In genomic region chr5:64502181-64502580, GRCh38 we compare ENCODE assay signal across 21 cellular contexts. TPM values are rescaled to one million over a fixed set of nuclear protein-coding genes. Genes with fewer than 3 reads are reported as not detected.
DNase-seq lines count a peak whose midpoint lies in the region; ATAC-seq, FAIRE-seq and TF ChIP-seq lines count a peak whose summit lies in the region.
"Had no signal": no experiment of that assay in that cellular context is flagged by ENCODE, and none has a peak within 500 bp of the region (broad histone marks: within the 10 kb centered on the region; RNA-seq: fewer than 3 reads in every experiment).

No MANE protein-coding gene starts in this region.

- no peak overlapping the region for H3K23ac ChIP-seq in H1 (ENCODE audit: insufficient read length)
- no peak overlapping the region for H3K23ac ChIP-seq in mesendoderm (ENCODE audit: low read length)

- H2AK5ac ChIP-seq in H1 (ENCODE audit: low read depth, low read length) (no peak overlapping the region), mesendoderm (ENCODE audit: low read length) (no peak overlapping the region)

- H2BK15ac ChIP-seq in H1 (ENCODE audit: low read length) = no peak overlapping the region
- H2BK15ac ChIP-seq in mesendoderm (replicated peaks; ENCODE audit: low read depth) = no peak overlapping the region

- H3K36me3 ChIP-seq in SK-N-MC (ENCODE audit: insufficient read depth, low read length) = no peaks in the 10 kb centered on the region
- no peaks in the 10 kb centered on the region for H3K36me3 ChIP-seq in H1 (ENCODE audit: control insufficient read depth in 2 of 4, insufficient read depth in 4 of 4, low read length in 3 of 4)
- no peaks in the 10 kb centered on the region for H3K36me3 ChIP-seq in mesendoderm (ENCODE audit: control insufficient read depth, insufficient read depth, low read length)
- no peaks in the 10 kb centered on the region for H3K36me3 ChIP-seq in effector memory CD4-positive, alpha-beta T cell (ENCODE audit: control insufficient read depth, insufficient read depth, low read length)
- H3K36me3 ChIP-seq in mucosa of descending colon (ENCODE audit: low read depth) = no peaks in the 10 kb centered on the region
- H3K36me3 ChIP-seq: SJCRH30 had no signal

- no peak overlapping the region for H2BK12ac ChIP-seq in H1 (ENCODE audit: low read depth, low read length)

- TF ChIP-seq RAD21 in H1 (IDR thresholded peaks at IDR 0.05 in 1 of 2, conservative IDR thresholded peaks at IDR 0.05 in 1 of 2; ENCODE audit: low read depth in 2 of 2, low read length in 2 of 2) = no peak

- H3K4ac ChIP-seq in H1 (replicated peaks; ENCODE audit: insufficient read length, low read depth, low read length) (no peak overlapping the region), mesendoderm (ENCODE audit: low read depth, low read length) (no peak overlapping the region)

- no peak for TF ChIP-seq EP300 in H1 (IDR thresholded peaks at IDR 0.05; ENCODE audit: borderline replicate concordance in 1 of 2, low read depth in 2 of 2, low read length in 2 of 2)

- intact Hi-C loops in mucosa of descending colon (cut with DNase I, micrococcal nuclease) = no loop called here

- no peak overlapping the region for H2BK20ac ChIP-seq in H1 (ENCODE audit: low read length)

- H4K5ac ChIP-seq in H1 (ENCODE audit: insufficient read length, low read depth, low read length) (no peak overlapping the region), mesendoderm (ENCODE audit: low read length) (no peak overlapping the region)

- peak overlapping the region; percentile 30 to 41; a peak in 3 of 4 replicates for H3K4me2 ChIP-seq in H1 (ENCODE audit: insufficient read depth in 1 of 2, low read depth in 2 of 2, low read length in 2 of 2)
- H3K4me2 ChIP-seq in mesendoderm (ENCODE audit: low read length) = no peak overlapping the region
- H3K4me2 ChIP-seq: A549 had no signal

- peaks cover 14% of the 10 kb centered on the region; the same call in 1 of the 2 replicates for H3K23me2 ChIP-seq in H1 (ENCODE audit: low read depth, low read length)

- H2BK120ac ChIP-seq in H1 (replicated peaks; ENCODE audit: low read depth, low read length) (no peak overlapping the region), mesendoderm (ENCODE audit: low read depth, low read length) (no peak overlapping the region)

- H3K9ac ChIP-seq in SK-N-MC (ENCODE audit: insufficient read length) (no peak overlapping the region), H1 (replicated peaks in 1 of 4; ENCODE audit: extremely low read depth in 1 of 4, low read depth in 3 of 4, low read length in 3 of 4) (no peak overlapping the region; a peak in 1 of 7 replicates), mesendoderm (ENCODE audit: low read length) (no peak overlapping the region)
- H3K9ac ChIP-seq: GM23248 had no signal

- H3K27ac ChIP-seq in SK-N-MC (no peak overlapping the region; the same call in 1 of the 2 replicates), H1 (ENCODE audit: low read depth, low read length) (no peak overlapping the region), mesendoderm (ENCODE audit: low read depth, low read length) (no peak overlapping the region)
- H3K27ac ChIP-seq in effector memory CD4-positive, alpha-beta T cell (ENCODE audit: insufficient read depth, low read length, poor library complexity, severe bottlenecking) = no peak overlapping the region
- H3K27ac ChIP-seq: A549, GM23248, SJCRH30 had no signal

- 42% methylated on average over 5 of the region's 5 CpGs; no CpG with 5 or more reads in 1 of the 2 experiments for WGBS in H1 (ENCODE audit: extremely low coverage in 1 of 2, insufficient coverage in 1 of 2, insufficient read length in 1 of 2, insufficient replicate concordance in 2 of 2, low coverage in 1 of 2, low lambda C conversion rate in 2 of 2, missing lambda C conversion rate in 1 of 2), 2 experiments
- no CpG with 5 or more reads among the region's 5 CpGs for WGBS in mesendoderm (ENCODE audit: extremely low coverage, insufficient coverage, low lambda C conversion rate)

- H4K20me1 ChIP-seq in H1 (replicated peaks in 1 of 2; ENCODE audit: control insufficient read depth in 1 of 2, insufficient read depth in 2 of 2, low read length in 2 of 2) = no peaks in the 10 kb centered on the region

- H3K4me1 ChIP-seq in H1 (replicated peaks in 1 of 4; ENCODE audit: control insufficient read depth in 3 of 4, insufficient read depth in 4 of 4, low read length in 3 of 4) (peaks cover 2 to 16% (median 6%) of the 10 kb centered on the region in 4 experiments; a peak in 3 of 7 replicates), mesendoderm (ENCODE audit: control insufficient read depth, low read depth, low read length) (peaks cover 5% of the 10 kb centered on the region), mucosa of descending colon (ENCODE audit: low read depth) (no peaks in the 10 kb centered on the region)
- H3K4me1 ChIP-seq in effector memory CD4-positive, alpha-beta T cell (ENCODE audit: control insufficient read depth, insufficient read depth, low read length, poor library complexity, severe bottlenecking) = no peaks in the 10 kb centered on the region
- H3K4me1 ChIP-seq: SJCRH30 had no signal

- no peak for ATAC-seq in mucosa of descending colon
- ATAC-seq: A549 had no signal

- H3K18ac ChIP-seq in H1 (ENCODE audit: extremely low read depth, low read length) (no peak overlapping the region), mesendoderm (ENCODE audit: low read length) (no peak overlapping the region)

- no peak overlapping the region for H4K8ac ChIP-seq in H1 (ENCODE audit: extremely low read depth, insufficient read depth, low read length)
- no peak overlapping the region for H4K8ac ChIP-seq in mesendoderm (ENCODE audit: low read depth, low read length)

- H3K27me3 ChIP-seq in H1 (replicated peaks in 1 of 4; ENCODE audit: control insufficient read depth in 3 of 4, extremely low read depth in 1 of 4, insufficient read depth in 3 of 4, low read length in 3 of 4) = peaks cover 4 to 30% (median 16%) of the 10 kb centered on the region in 4 experiments
- H3K27me3 ChIP-seq in mesendoderm (ENCODE audit: insufficient read depth, low read length, poor library complexity) = peaks cover 3% of the 10 kb centered on the region
- H3K27me3 ChIP-seq in effector memory CD4-positive, alpha-beta T cell (replicated peaks; ENCODE audit: control insufficient read depth, insufficient read depth, low read length, poor library complexity, severe bottlenecking) = peaks cover 5% of the 10 kb centered on the region
- H3K27me3 ChIP-seq: SJCRH30 had no signal

- no peak overlapping the region for H2BK5ac ChIP-seq in H1 (ENCODE audit: low read depth, low read length)
- no peak overlapping the region for H2BK5ac ChIP-seq in mesendoderm (ENCODE audit: low read length)

- H3K4me3 ChIP-seq in SK-N-MC (peak overlapping the region; percentile 35; the same call in 1 of the 2 replicates), H1 (ENCODE audit: extremely low read depth in 1 of 4, insufficient read depth in 2 of 4, low read depth in 3 of 4, low read length in 4 of 4) (peak overlapping the region in 1 of 4 experiments; percentile 9; a peak in 1 of 8 replicates), mesendoderm (ENCODE audit: low read length) (no peak overlapping the region), mucosa of descending colon (no peak overlapping the region)
- no peak overlapping the region for H3K4me3 ChIP-seq in effector memory CD4-positive, alpha-beta T cell (ENCODE audit: insufficient read depth, low read depth, low read length, poor library complexity, severe bottlenecking)
- H3K4me3 ChIP-seq: A549, GM23248, SJCRH30 had no signal

- no peaks in the 10 kb centered on the region for H3K79me2 ChIP-seq in H1 (ENCODE audit: control insufficient read depth in 1 of 2, insufficient read depth in 2 of 2, low read length in 2 of 2)
- no peaks in the 10 kb centered on the region for H3K79me2 ChIP-seq in mesendoderm (ENCODE audit: control insufficient read depth, insufficient read depth, low read length)

- no peak for TF ChIP-seq CTCF in H1 (IDR thresholded peaks at IDR 0.05; ENCODE audit: control extremely low read depth in 1 of 3, insufficient read depth in 1 of 3, low read depth in 1 of 3, low read length in 3 of 3)
- TF ChIP-seq CTCF in mucosa of descending colon (IDR thresholded peaks at IDR 0.05) = no peak

- no peak for FAIRE-seq in H1 (lab: Jason Lieb, UNC)
- FAIRE-seq: A549 had no signal

- no peak for TF ChIP-seq POLR2A in H1 (IDR thresholded peaks at IDR 0.05; ENCODE audit: control extremely low read depth in 1 of 2, low read depth in 2 of 2, low read length in 2 of 2)

- H3K56ac ChIP-seq in H1 (replicated peaks; ENCODE audit: insufficient read length, low read depth, low read length) (no peak overlapping the region), mesendoderm (ENCODE audit: low read length) (no peak overlapping the region)

- H3K9me3 ChIP-seq in SK-N-MC (ENCODE audit: low read depth, low read length) (no peaks in the 10 kb centered on the region), H1 (ENCODE audit: insufficient read depth in 2 of 2, low read depth in 1 of 2, low read length in 1 of 2) (no peaks in the 10 kb centered on the region), mucosa of descending colon (no peaks in the 10 kb centered on the region)
- H3K9me3 ChIP-seq in effector memory CD4-positive, alpha-beta T cell (ENCODE audit: control insufficient read depth, low read length) = no peaks in the 10 kb centered on the region
- H3K9me3 ChIP-seq: A549, SJCRH30 had no signal

- no peak overlapping the region for H2AFZ ChIP-seq in H1 (ENCODE audit: low read length)
- H2AFZ ChIP-seq: GM23248 had no signal

- no peaks in the 10 kb centered on the region for H3K79me1 ChIP-seq in H1 (ENCODE audit: low read depth, low read length)
- H3K79me1 ChIP-seq in mesendoderm (ENCODE audit: low read length) = no peaks in the 10 kb centered on the region

- H4K91ac ChIP-seq in H1 (replicated peaks; ENCODE audit: insufficient read length, low read length) = no peak overlapping the region

- DNase-seq in DMS 273 treated with DMSO at 0.1 percent for 48 hours (lab: John Stamatoyannopoulos, UW) (peak; percentile 6), SK-N-MC (ENCODE audit: low read depth, low spot score) (no peak), H1 (ENCODE audit: low read depth in 1 of 2, low spot score in 2 of 2) (no peak), mesendoderm (peak; percentile 26), mucosa of descending colon (no peak), occipital lobe (lab: John Stamatoyannopoulos, UW) (no peak)
- no peak for DNase-seq in effector memory CD4-positive, alpha-beta T cell
- DNase-seq in activated naive CD4-positive, alpha-beta T cell (lab: John Stamatoyannopoulos, UW) = no peak
- DNase-seq: CD4-positive, alpha-beta T cell; DND-41; GF-D8; GM23248; NCI-H1417; NCI-H1930; NCI-H2171 treated with DMSO at 0.1 percent for 48 hours; NCI-H510A treated with DMSO at 0.1 percent for 48 hours; RPMI8226; SJCRH30 had no signal

- POLR2A ChIA-PET in H1 (lab: Charles Lee; ENCODE audit: partially characterized antibody) = no interaction called here

- CTCF ChIA-PET in H1 (lab: Charles Lee; ENCODE audit: partially characterized antibody) = interaction anchor here (1.0 to 1.8 kb wide), 2 partner anchors 107 to 288 kb away, joined by 3 to 5 read pairs; no protein-coding TSS in a partner anchor

- H3K14ac ChIP-seq in H1 (ENCODE audit: insufficient read length) = no peak overlapping the region

RNA-seq across cellular contexts. Expression of gene RGS7BP, which starts 3.6 kb away (rescaled TPM):
- total RNA-seq in H1 (2021; fragmentation: NEBNext Ultra II Directional; extraction: Animal tissue kit (Norgen Biotek cat#: 25700)) = 2.3 TPM in 2 replicates
- polyA plus RNA-seq in H1 (2011; rRNA removed) = 0.65 and 1.1 TPM in 2 replicates
- 0.63 TPM for polyA plus RNA-seq in H1 (2011; cell fraction: cytosol; rRNA removed)
- 4.0 TPM for polyA plus RNA-seq in H1 (2011; cell fraction: nucleus; rRNA removed)
- polyA plus RNA-seq in H1 (2012, experiment 1 of 2) = 0.67 to 1.3 TPM (median 1.0 TPM) in 4 replicates
- 0.10 TPM for polyA plus RNA-seq in H1 (2012, experiment 2 of 2)
- 2.1 TPM for polyA plus RNA-seq in H1 (2013, experiment 1 of 2)
- polyA plus RNA-seq in H1 (2013, experiment 2 of 2) = 2.4 TPM
- polyA minus RNA-seq in H1 (2011; rRNA and poly(A)+ RNA removed) = 2.5 and 3.1 TPM in 2 replicates
- polyA minus RNA-seq in H1 (2011; cell fraction: cytosol; rRNA and poly(A)+ RNA removed) = 3.1 TPM
- 16.5 TPM for polyA minus RNA-seq in H1 (2011; cell fraction: nucleus; rRNA and poly(A)+ RNA removed)
- polyA plus RNA-seq in mesendoderm (2013, experiment 1 of 2) = 1.5 TPM
- polyA plus RNA-seq in mesendoderm (2013, experiment 2 of 2) = 1.8 TPM
- total RNA-seq in mucosa of descending colon (1 to 10 TPM in 1 of 3 donors, under 1 TPM in 2; 0.38 to 1.6 (median 0.63) TPM), occipital lobe (17.6 TPM)
- total RNA-seq: CD4-positive, alpha-beta T cell; LHCN-M2; SJCRH30 had no signal
- polyA plus RNA-seq: A549, GM23248, IgD-negative memory B cell had no signal

Comparison
In these comparisons a context has a peak if more than half of its experiments do, and no peak if none do; other contexts are left out.
1. DNase-seq: peak in DMS 273 treated with DMSO at 0.1 percent for 48 hours (single experiment) and mesendoderm (single experiment); none in SK-N-MC (single experiment), H1 (0 of 2), effector memory CD4-positive, alpha-beta T cell (0 of 3), mucosa of descending colon (0 of 3), activated naive CD4-positive, alpha-beta T cell (0 of 4) and occipital lobe (single experiment).